8 cellular contexts compared by ENCODE assay signal in the genomic region with DNA sequence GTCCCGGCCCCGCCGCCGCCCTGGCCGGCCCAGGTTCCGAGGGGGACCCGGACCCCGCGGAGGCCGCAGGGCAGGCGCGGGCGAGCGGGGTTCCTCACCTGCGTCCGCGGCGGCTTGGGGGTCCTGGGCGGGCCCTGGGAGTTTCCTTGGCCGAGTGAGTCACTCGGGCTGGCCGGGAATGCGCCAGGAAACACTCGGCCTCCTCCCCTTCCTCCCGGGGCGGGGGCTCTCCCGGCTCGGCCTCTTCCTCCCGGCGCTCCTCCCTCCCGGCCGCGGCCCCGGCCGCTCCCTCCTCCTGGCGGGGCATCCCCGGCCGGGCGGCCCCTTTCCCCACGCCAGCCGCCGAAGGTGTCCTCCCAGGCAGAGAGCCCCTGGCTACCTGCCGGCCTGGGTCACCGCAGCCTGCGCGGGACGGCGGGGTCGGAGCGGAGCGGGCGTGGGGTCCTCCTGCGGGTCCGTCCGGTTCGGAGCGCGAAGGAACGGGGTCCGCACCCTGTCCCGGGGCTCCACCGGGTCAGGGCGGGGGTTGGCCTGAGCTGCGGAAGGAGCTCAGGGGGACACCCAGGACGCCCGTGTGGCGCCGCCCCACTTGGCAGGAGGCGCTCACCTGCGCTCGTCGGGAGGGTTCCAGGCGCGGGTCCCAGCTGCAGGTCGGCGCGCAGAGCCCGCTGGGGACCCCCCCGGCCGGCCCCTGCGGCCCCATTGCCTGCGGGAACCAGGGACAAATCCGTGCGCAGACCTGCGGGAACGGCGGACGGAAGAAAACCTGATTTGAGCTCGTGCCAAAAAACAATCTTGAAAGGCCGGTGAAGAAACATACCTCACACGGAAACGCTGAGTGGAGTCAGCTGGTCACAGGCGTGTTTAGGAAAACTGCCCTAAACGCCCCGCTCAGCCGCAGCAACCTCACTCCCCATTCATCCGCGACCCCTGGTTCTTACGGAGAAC. TPM values are rescaled to one million over a fixed set of nuclear protein-coding genes. Genes with fewer than 3 reads are reported as not detected.
DNase-seq lines count a peak whose midpoint lies in the region; ATAC-seq and TF ChIP-seq lines count a peak whose summit lies in the region.

TSS of gene CYFIP1 (minus strand) at position 180 of the 948 bp plus-strand sequence. CDS start 33,083 bp downstream, outside the sequence.

- peak; percentile 76 for ATAC-seq in HG02678 (IDR thresholded peaks at IDR 0.05; ENCODE audit: unreplicated experiment)

- no peak for TF ChIP-seq CTCF in 22Rv1 (IDR thresholded peaks at IDR 0.05)
- no peak for TF ChIP-seq CTCF in GM06990 (IDR thresholded peaks at IDR 0.05; ENCODE audit: insufficient read depth, low read length, poor library complexity, severe bottlenecking)
- no peak for TF ChIP-seq CTCF in fibroblast of mammary gland (conservative IDR thresholded peaks at IDR 0.05; ENCODE audit: control insufficient read depth, insufficient read depth, low read depth, low read length)
- no peak for TF ChIP-seq CTCF in transverse colon (IDR thresholded peaks at IDR 0.05)

- no peaks in the 10 kb centered on the region for H3K36me3 ChIP-seq in GM06990 (ENCODE audit: control insufficient read depth, insufficient read depth, low read length)
- H3K36me3 ChIP-seq in muscle layer of duodenum (ENCODE audit: control insufficient read depth in 1 of 2, insufficient read depth in 2 of 2, low read length in 2 of 2) = no peaks in the 10 kb centered on the region
- no peaks in the 10 kb centered on the region for H3K36me3 ChIP-seq in transverse colon

- peak within 1 kb of the TSS; percentile 64 for H3K27ac ChIP-seq in 22Rv1
- peak within 1 kb of the TSS; percentile 65 for H3K27ac ChIP-seq in muscle layer of duodenum (ENCODE audit: low read length)
- H3K27ac ChIP-seq in transverse colon = peak within 1 kb of the TSS; percentile 84 to 93 (median 88)

- intact Hi-C loops in transverse colon (cut with DNase I; ENCODE audit: low total_unique reads) = no loop called here

- H3K27me3 ChIP-seq in GM06990 (replicated peaks; ENCODE audit: control insufficient read depth, insufficient read depth, low read length) = no peaks in the 10 kb centered on the region
- no peaks in the 10 kb centered on the region for H3K27me3 ChIP-seq in muscle layer of duodenum (ENCODE audit: low read depth, low read length)
- H3K27me3 ChIP-seq in transverse colon = no peaks in the 10 kb centered on the region

- peak; percentile 75 for TF ChIP-seq POLR2A in transverse colon (IDR thresholded peaks at IDR 0.05)

- WGBS in transverse colon (ENCODE audit: low coverage in 1 of 2), 2 donors = 1 to 2% methylated on average over 10 to 33 of the region's 99 CpGs

- DNase-seq in GM06990 (ENCODE audit: extremely low read depth, insufficient read length) (peak; percentile 59), NCI-H2196 (lab: John Stamatoyannopoulos, UW; ENCODE audit: unreplicated experiment) (peak; percentile 54), fibroblast of mammary gland (ENCODE audit: low read depth) (peak; percentile 80), transverse colon (peak; percentile 90)
- peak; percentile 31 for DNase-seq in activated T-cell treated with anti-CD3 and anti-CD28 coated beads, Interleukin-2, amount 50 U/mL, for 1 hour

- H3K4me1 ChIP-seq in muscle layer of duodenum (ENCODE audit: control insufficient read depth in 1 of 2, insufficient read depth in 2 of 2, low read length in 2 of 2) = peaks cover 0 to 9% of the 10 kb centered on the region in 2 donors
- peaks cover 4 to 18% (median 8%) of the 10 kb centered on the region in 4 donors for H3K4me1 ChIP-seq in transverse colon

- H3K9me3 ChIP-seq in muscle layer of duodenum (ENCODE audit: control insufficient read depth in 1 of 2, low read length in 2 of 2) = no peaks in the 10 kb centered on the region
- no peaks in the 10 kb centered on the region for H3K9me3 ChIP-seq in transverse colon

- TF ChIP-seq EP300 in transverse colon (IDR thresholded peaks at IDR 0.05; ENCODE audit: low read depth) = no peak

- peak within 1 kb of the TSS; percentile 88 for H3K4me3 ChIP-seq in GM06990 (replicated peaks; ENCODE audit: low read depth, low read length)
- peak within 1 kb of the TSS; percentile 77 for H3K4me3 ChIP-seq in fibroblast of mammary gland (ENCODE audit: control insufficient read depth, low read depth, low read length)
- H3K4me3 ChIP-seq in muscle layer of duodenum (ENCODE audit: low read depth in 1 of 2, low read length in 2 of 2) = peak within 1 kb of the TSS; percentile 72 to 98
- H3K4me3 ChIP-seq in transverse colon = peak within 1 kb of the TSS; percentile 76 to 94 (median 87)

- in situ Hi-C loops in transverse colon (cut with MboI; ENCODE audit: low pct_ligation_motif_present in 1 of 4, low pct_unique_long_range_greater_than_20kb in 1 of 4, low sequenced_read_pairs in 3 of 4) = no loop called here

RNA-seq across cellular contexts. Expression of gene CYFIP1, which starts in this region (rescaled TPM):
- total RNA-seq in transverse colon = 100 to 1,000 TPM in 3 of 4 donors, 10 to 100 TPM in 1; 63.7 to 201 (median 171) TPM

Comparison
In these comparisons a context has a peak if more than half of its experiments do, and no peak if none do; other contexts are left out.
1. Peak in every context shown above with its lines: DNase-seq, ATAC-seq, H3K4me3 ChIP-seq and H3K27ac ChIP-seq.
2. DNase-seq: peak in every context shown above with its lines; median percentile 90 in transverse colon; 80 in fibroblast of mammary gland; 59 in GM06990; 54 in NCI-H2196; 31 in activated T-cell treated with anti-CD3 and anti-CD28 coated beads, Interleukin-2, amount 50 U/mL, for 1 hour.